1 cellular context compared by ENCODE assay signal in the genomic region with DNA sequence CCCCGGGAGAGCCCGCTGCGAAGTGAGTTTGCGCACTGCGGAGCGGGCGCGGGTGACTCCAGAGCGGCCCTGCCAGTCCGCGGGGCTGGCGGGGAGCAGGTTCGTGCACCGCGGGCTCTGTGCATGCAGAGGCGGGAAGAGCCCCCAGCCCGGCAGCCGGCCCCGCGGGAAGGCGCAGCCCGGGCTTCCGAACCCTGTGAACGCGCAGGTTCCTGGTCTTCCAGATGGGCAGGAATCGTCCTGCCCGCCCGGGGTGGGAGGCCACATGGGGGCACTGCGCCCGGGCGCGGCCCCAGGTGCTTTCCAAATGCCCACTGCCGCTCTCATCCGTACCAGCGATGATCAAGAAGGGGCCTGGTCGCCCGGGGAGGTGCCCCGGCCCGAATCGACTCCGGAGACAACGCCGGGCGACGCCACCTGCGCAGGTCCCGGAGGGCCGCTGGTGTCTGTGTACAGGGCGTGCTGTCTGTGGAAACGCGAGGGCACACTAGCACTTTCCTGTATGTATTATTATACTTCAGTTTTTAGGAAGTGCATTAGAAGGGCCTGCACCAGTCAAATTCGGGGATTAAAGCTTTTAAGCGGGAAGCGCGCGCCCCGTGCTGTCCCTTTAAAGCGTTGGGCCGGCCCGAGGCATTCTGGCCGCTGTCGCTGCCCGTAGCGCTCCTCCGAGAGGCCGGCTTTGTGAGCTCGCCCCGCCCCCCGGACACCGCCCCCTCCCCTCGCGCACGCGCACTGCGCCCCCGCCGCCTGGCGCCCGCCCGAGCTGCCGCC.
TF ChIP-seq lines count a peak whose summit lies in the region.

A gene (plus strand): TSS at position 740 of the 774 bp plus-strand sequence. CDS start 3,796 bp downstream, outside the sequence.

TF ChIP-seq in K562, 482 proteins besides CTCF, POLR2A, EP300 and RAD21 (continued from another document and continues in another):
- TF ChIP-seq SIN3B (IDR thresholded peaks at IDR 0.05; ENCODE audit: low read depth) = no peak
- TF ChIP-seq HNRNPLL (IDR thresholded peaks at IDR 0.05; ENCODE audit: low read depth, low read length, poor library complexity, severe bottlenecking) = peak; percentile 99
- TF ChIP-seq ZNF3 (CRISPR knock-in tag; IDR thresholded peaks at IDR 0.05) = no peak
- TF ChIP-seq, protein P1, sequence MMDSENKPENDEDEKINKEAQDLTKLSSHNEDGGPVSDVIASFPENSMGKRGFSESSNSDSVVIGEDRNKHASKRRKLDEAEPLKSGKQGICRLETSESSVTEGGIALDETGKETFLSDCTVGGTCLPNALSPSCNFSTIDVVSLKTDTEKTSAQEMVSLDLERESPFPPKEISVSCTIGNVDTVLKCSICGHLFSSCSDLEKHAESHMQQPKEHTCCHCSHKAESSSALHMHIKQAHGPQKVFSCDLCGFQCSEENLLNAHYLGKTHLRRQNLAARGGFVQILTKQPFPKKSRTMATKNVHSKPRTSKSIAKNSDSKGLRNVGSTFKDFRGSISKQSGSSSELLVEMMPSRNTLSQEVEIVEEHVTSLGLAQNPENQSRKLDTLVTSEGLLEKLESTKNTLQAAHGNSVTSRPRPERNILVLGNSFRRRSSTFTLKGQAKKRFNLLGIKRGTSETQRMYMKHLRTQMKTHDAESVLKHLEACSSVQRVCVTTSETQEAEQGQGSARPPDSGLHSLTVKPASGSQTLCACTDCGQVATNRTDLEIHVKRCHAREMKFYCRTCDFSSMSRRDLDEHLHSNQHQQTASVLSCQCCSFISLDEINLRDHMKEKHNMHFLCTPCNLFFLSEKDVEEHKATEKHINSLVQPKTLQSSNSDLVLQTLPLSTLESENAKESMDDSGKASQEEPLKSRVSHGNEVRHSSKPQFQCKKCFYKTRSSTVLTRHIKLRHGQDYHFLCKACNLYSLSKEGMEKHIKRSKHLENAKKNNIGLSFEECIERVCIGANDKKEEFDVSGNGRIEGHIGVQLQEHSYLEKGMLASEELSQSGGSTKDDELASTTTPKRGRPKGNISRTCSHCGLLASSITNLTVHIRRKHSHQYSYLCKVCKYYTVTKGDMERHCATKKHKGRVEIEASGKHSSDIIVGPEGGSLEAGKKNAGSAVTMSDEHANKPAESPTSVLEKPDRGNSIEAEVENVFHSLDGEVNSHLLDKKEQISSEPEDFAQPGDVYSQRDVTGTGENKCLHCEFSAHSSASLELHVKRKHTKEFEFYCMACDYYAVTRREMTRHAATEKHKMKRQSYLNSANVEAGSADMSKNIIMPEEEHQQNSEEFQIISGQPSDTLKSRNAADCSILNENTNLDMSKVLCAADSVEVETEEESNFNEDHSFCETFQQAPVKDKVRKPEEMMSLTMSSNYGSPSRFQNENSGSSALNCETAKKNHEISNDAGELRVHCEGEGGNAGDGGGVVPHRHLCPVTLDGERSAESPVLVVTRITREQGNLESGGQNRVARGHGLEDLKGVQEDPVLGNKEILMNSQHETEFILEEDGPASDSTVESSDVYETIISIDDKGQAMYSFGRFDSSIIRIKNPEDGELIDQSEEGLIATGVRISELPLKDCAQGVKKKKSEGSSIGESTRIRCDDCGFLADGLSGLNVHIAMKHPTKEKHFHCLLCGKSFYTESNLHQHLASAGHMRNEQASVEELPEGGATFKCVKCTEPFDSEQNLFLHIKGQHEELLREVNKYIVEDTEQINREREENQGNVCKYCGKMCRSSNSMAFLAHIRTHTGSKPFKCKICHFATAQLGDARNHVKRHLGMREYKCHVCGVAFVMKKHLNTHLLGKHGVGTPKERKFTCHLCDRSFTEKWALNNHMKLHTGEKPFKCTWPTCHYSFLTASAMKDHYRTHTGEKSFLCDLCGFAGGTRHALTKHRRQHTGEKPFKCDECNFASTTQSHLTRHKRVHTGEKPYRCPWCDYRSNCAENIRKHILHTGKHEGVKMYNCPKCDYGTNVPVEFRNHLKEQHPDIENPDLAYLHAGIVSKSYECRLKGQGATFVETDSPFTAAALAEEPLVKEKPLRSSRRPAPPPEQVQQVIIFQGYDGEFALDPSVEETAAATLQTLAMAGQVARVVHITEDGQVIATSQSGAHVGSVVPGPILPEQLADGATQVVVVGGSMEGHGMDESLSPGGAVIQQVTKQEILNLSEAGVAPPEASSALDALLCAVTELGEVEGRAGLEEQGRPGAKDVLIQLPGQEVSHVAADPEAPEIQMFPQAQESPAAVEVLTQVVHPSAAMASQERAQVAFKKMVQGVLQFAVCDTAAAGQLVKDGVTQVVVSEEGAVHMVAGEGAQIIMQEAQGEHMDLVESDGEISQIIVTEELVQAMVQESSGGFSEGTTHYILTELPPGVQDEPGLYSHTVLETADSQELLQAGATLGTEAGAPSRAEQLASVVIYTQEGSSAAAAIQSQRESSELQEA (IDR thresholded peaks at IDR 0.05; ENCODE audit: low read depth) = peak; percentile 96
- TF ChIP-seq NFIX (CRISPR knock-in tag; IDR thresholded peaks at IDR 0.05; ENCODE audit: low read depth) = no peak
- TF ChIP-seq, protein P2, sequence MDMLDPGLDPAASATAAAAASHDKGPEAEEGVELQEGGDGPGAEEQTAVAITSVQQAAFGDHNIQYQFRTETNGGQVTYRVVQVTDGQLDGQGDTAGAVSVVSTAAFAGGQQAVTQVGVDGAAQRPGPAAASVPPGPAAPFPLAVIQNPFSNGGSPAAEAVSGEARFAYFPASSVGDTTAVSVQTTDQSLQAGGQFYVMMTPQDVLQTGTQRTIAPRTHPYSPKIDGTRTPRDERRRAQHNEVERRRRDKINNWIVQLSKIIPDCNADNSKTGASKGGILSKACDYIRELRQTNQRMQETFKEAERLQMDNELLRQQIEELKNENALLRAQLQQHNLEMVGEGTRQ (CRISPR knock-in tag; IDR thresholded peaks at IDR 0.05) = no peak
- TF ChIP-seq, protein P3, sequence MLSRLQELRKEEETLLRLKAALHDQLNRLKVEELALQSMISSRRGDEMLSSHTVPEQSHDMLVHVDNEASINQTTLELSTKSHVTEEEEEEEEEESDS (CRISPR knock-in tag; IDR thresholded peaks at IDR 0.05) = no peak
- no peak for TF ChIP-seq ZKSCAN8 (CRISPR knock-in tag; IDR thresholded peaks at IDR 0.05)
- TF ChIP-seq STAT5B (CRISPR knock-in tag; IDR thresholded peaks at IDR 0.05) = no peak
- 0 out of 2 replicates have a peak, but pooled peaks have one; percentile 33 for TF ChIP-seq ZNF766 (CRISPR knock-in tag; conservative IDR thresholded peaks at IDR 0.05)
- TF ChIP-seq, protein P4, sequence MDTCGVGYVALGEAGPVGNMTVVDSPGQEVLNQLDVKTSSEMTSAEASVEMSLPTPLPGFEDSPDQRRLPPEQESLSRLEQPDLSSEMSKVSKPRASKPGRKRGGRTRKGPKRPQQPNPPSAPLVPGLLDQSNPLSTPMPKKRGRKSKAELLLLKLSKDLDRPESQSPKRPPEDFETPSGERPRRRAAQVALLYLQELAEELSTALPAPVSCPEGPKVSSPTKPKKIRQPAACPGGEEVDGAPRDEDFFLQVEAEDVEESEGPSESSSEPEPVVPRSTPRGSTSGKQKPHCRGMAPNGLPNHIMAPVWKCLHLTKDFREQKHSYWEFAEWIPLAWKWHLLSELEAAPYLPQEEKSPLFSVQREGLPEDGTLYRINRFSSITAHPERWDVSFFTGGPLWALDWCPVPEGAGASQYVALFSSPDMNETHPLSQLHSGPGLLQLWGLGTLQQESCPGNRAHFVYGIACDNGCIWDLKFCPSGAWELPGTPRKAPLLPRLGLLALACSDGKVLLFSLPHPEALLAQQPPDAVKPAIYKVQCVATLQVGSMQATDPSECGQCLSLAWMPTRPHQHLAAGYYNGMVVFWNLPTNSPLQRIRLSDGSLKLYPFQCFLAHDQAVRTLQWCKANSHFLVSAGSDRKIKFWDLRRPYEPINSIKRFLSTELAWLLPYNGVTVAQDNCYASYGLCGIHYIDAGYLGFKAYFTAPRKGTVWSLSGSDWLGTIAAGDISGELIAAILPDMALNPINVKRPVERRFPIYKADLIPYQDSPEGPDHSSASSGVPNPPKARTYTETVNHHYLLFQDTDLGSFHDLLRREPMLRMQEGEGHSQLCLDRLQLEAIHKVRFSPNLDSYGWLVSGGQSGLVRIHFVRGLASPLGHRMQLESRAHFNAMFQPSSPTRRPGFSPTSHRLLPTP (IDR thresholded peaks at IDR 0.05; ENCODE audit: borderline replicate concordance, extremely low read depth, insufficient read length) = no peak
- peak in 1 of 3 experiments; percentile 13 for TF ChIP-seq YY1 (IDR thresholded peaks at IDR 0.05; ENCODE audit: borderline replicate concordance in 1 of 3, control insufficient read depth in 1 of 3, extremely low read depth in 1 of 3, insufficient read depth in 3 of 3, insufficient read length in 1 of 3, insufficient replicate concordance in 2 of 3, low read depth in 1 of 3, low read length in 2 of 3)
- TF ChIP-seq, protein P5, sequence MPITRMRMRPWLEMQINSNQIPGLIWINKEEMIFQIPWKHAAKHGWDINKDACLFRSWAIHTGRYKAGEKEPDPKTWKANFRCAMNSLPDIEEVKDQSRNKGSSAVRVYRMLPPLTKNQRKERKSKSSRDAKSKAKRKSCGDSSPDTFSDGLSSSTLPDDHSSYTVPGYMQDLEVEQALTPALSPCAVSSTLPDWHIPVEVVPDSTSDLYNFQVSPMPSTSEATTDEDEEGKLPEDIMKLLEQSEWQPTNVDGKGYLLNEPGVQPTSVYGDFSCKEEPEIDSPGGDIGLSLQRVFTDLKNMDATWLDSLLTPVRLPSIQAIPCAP (CRISPR knock-in tag; IDR thresholded peaks at IDR 0.05; ENCODE audit: borderline replicate concordance) = no peak
- TF ChIP-seq, protein P6, sequence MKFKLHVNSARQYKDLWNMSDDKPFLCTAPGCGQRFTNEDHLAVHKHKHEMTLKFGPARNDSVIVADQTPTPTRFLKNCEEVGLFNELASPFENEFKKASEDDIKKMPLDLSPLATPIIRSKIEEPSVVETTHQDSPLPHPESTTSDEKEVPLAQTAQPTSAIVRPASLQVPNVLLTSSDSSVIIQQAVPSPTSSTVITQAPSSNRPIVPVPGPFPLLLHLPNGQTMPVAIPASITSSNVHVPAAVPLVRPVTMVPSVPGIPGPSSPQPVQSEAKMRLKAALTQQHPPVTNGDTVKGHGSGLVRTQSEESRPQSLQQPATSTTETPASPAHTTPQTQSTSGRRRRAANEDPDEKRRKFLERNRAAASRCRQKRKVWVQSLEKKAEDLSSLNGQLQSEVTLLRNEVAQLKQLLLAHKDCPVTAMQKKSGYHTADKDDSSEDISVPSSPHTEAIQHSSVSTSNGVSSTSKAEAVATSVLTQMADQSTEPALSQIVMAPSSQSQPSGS (CRISPR knock-in tag; IDR thresholded peaks at IDR 0.05) = no peak
- no peak for TF ChIP-seq WHSC1 (IDR thresholded peaks at IDR 0.05; ENCODE audit: low read length)
- peak; percentile 41 for TF ChIP-seq PHF20 (IDR thresholded peaks at IDR 0.05; ENCODE audit: partially characterized antibody)
- 0 out of 2 replicates have a peak, but pooled peaks have one; percentile 24 for TF ChIP-seq GTF2F1 (IDR thresholded peaks at IDR 0.05; ENCODE audit: low read depth, low read length)
- TF ChIP-seq RBBP5 (IDR thresholded peaks at IDR 0.05; ENCODE audit: borderline replicate concordance, insufficient read depth, low read length, poor library complexity, severe bottlenecking) = no peak
- TF ChIP-seq, protein P7, sequence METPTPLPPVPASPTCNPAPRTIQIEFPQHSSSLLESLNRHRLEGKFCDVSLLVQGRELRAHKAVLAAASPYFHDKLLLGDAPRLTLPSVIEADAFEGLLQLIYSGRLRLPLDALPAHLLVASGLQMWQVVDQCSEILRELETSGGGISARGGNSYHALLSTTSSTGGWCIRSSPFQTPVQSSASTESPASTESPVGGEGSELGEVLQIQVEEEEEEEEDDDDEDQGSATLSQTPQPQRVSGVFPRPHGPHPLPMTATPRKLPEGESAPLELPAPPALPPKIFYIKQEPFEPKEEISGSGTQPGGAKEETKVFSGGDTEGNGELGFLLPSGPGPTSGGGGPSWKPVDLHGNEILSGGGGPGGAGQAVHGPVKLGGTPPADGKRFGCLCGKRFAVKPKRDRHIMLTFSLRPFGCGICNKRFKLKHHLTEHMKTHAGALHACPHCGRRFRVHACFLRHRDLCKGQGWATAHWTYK (CRISPR knock-in tag; IDR thresholded peaks at IDR 0.05) = peak; percentile 48; the same call in 1 of the 2 replicates
